1 cellular context compared by ENCODE assay signal in the genomic region with DNA sequence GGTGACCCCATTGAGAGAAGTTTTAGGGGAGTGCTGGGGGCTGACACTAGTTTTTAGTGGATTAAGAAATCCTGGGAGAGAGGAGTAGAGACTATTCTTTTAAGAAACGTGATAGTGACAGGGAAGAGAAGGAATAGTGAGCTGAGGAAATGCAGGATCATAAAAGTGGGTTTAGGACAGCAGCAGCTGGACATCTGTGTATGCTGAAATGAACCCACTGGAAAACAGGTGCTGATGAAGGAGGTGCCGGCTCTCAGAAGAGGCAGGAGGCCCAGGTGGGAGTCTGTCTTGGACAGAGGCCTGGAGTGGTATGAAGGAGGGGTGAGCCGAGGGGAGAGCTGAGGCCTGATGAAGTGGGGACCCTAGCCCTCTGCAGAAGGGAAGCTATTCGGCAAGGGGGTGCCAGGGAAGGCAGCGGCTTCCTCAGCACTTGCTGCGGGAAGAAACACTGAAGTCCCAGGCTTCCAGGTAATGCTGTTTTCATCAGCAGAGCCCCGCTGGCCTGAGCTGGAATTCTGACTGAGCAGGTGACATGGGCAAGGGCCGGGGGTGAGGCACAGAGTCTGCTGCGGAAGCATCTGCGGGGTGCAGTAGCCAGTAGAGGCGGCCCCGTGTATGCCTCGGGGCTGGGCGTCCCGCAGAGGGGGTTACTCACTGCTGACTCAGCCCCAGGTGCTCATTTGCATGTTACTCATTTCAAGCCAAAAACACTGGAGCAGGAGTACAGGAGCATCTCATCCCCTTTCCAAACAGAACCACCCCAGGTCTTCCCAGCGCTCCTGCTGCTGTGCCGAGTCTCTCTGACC.
TF ChIP-seq lines count a peak whose summit lies in the region.

No MANE protein-coding gene starts in this region.

TF ChIP-seq in SK-N-SH treated with all-trans-retinoic acid at 6 μM for 48 hours, 23 proteins besides CTCF, POLR2A, EP300 and RAD21 (continued from another document):
- TF ChIP-seq, protein P1, sequence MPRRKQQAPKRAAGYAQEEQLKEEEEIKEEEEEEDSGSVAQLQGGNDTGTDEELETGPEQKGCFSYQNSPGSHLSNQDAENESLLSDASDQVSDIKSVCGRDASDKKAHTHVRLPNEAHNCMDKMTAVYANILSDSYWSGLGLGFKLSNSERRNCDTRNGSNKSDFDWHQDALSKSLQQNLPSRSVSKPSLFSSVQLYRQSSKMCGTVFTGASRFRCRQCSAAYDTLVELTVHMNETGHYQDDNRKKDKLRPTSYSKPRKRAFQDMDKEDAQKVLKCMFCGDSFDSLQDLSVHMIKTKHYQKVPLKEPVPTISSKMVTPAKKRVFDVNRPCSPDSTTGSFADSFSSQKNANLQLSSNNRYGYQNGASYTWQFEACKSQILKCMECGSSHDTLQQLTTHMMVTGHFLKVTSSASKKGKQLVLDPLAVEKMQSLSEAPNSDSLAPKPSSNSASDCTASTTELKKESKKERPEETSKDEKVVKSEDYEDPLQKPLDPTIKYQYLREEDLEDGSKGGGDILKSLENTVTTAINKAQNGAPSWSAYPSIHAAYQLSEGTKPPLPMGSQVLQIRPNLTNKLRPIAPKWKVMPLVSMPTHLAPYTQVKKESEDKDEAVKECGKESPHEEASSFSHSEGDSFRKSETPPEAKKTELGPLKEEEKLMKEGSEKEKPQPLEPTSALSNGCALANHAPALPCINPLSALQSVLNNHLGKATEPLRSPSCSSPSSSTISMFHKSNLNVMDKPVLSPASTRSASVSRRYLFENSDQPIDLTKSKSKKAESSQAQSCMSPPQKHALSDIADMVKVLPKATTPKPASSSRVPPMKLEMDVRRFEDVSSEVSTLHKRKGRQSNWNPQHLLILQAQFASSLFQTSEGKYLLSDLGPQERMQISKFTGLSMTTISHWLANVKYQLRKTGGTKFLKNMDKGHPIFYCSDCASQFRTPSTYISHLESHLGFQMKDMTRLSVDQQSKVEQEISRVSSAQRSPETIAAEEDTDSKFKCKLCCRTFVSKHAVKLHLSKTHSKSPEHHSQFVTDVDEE (CRISPR knock-in tag; IDR thresholded peaks at IDR 0.05) = no peak
- no peak for TF ChIP-seq ZNF8 (CRISPR knock-in tag; IDR thresholded peaks at IDR 0.05)
